14 cellular contexts compared by ENCODE assay signal in genomic region chr4:148053298-148054003, GRCh38.
DNase-seq lines count a peak whose midpoint lies in the region; TF ChIP-seq lines count a peak whose summit lies in the region.
"Had no signal": no experiment of that assay in that cellular context is flagged by ENCODE, and none has a peak within 500 bp of the region (broad histone marks: within the 10 kb centered on the region; RNA-seq: fewer than 3 reads in every experiment).

No MANE protein-coding gene starts in this region.

- no peak overlapping the region for H2AFZ ChIP-seq in neural progenitor cell (replicated peaks)

- H3K27ac ChIP-seq in neural progenitor cell (no peak overlapping the region), Peyer's patch (no peak overlapping the region)

- no peak overlapping the region for H3K4me3 Mint-ChIP-seq in activated T-cell treated with anti-CD3 and anti-CD28 coated beads, Interleukin-2, amount 50 U/mL, for 24 hours
- no peak overlapping the region for H3K4me3 Mint-ChIP-seq in neural progenitor cell

- H3K4me1 Mint-ChIP-seq in activated T-cell treated with anti-CD3 and anti-CD28 coated beads, Interleukin-2, amount 50 U/mL, for 24 hours (ENCODE audit: low read depth), result peaks cover 77% of the 10 kb centered on the region
- peaks cover 25% of the 10 kb centered on the region for H3K4me1 Mint-ChIP-seq in neural progenitor cell

- H3K9me3 ChIP-seq in neural progenitor cell (ENCODE audit: low read depth) (no peaks in the 10 kb centered on the region), Peyer's patch (no peaks in the 10 kb centered on the region)
- H3K9me3 ChIP-seq: mucosa of descending colon had no signal

- H3K36me3 ChIP-seq in neural progenitor cell (no peaks in the 10 kb centered on the region), Peyer's patch (no peaks in the 10 kb centered on the region)

- H3K9ac ChIP-seq in neural progenitor cell, result no peak overlapping the region

- H3K4me3 ChIP-seq in neural progenitor cell (no peak overlapping the region), Peyer's patch (no peak overlapping the region)
- H3K4me3 ChIP-seq: mucosa of descending colon had no signal

- TF ChIP-seq CTCF in neural progenitor cell (IDR thresholded peaks at IDR 0.05) (no peak), Peyer's patch (IDR thresholded peaks at IDR 0.05) (no peak)

- no peaks in the 10 kb centered on the region for H3K27me3 Mint-ChIP-seq in activated T-cell treated with anti-CD3 and anti-CD28 coated beads, Interleukin-2, amount 50 U/mL, for 24 hours
- H3K27me3 Mint-ChIP-seq in neural progenitor cell (ENCODE audit: insufficient read depth, low read depth), result no peaks in the 10 kb centered on the region

- H3K36me3 Mint-ChIP-seq in activated T-cell treated with anti-CD3 and anti-CD28 coated beads, Interleukin-2, amount 50 U/mL, for 24 hours (ENCODE audit: low read depth), result peaks cover 9% of the 10 kb centered on the region
- H3K36me3 Mint-ChIP-seq in neural progenitor cell, result peaks cover 4% of the 10 kb centered on the region

- no peaks in the 10 kb centered on the region for H3K79me2 ChIP-seq in neural progenitor cell (ENCODE audit: low read depth)

- H3K9me3 Mint-ChIP-seq in activated T-cell treated with anti-CD3 and anti-CD28 coated beads, Interleukin-2, amount 50 U/mL, for 24 hours, result peaks cover 6% of the 10 kb centered on the region
- no peaks in the 10 kb centered on the region for H3K9me3 Mint-ChIP-seq in neural progenitor cell

- H3K27ac Mint-ChIP-seq in activated T-cell treated with anti-CD3 and anti-CD28 coated beads, Interleukin-2, amount 50 U/mL, for 24 hours, result peak overlapping the region; percentile 35
- H3K27ac Mint-ChIP-seq in neural progenitor cell, result peak overlapping the region; percentile 26

- H3K4me2 ChIP-seq in neural progenitor cell, result no peak overlapping the region

- DNase-seq in activated T-cell treated with anti-CD3 and anti-CD28 coated beads, Interleukin-2, amount 50 U/mL, for 24 hours, result no peak
- DNase-seq in activated T-cell treated with anti-CD3 and anti-CD28 coated beads, Interleukin-2, amount 50 U/mL, for 1 hour, result no peak
- DNase-seq in NCI-H524 treated with DMSO at 0.1 percent for 48 hours (lab: John Stamatoyannopoulos, UW) (peak; percentile 64), amniotic epithelial cell (ENCODE audit: low read depth) (peak; percentile 24), neural progenitor cell (ENCODE audit: low spot score) (no peak), A172 (ENCODE audit: low spot score) (no peak), HCEC 1CT (no peak), Peyer's patch (no peak)
- DNase-seq: effector CD4-positive, alpha-beta T cell; foreskin fibroblast; NK-92 treated with Interleukin-12 subunit alpha and Interleukin-12 subunit beta, amount 100 ng/mL, for 24 hours; stimulated activated CD4-positive, alpha-beta T cell treated with anti-CD3 and anti-CD28 coated beads, Interleukin-4, amount 100 ng/mL, for 24 hours; stimulated activated naive CD4-positive, alpha-beta T cell treated with Interleukin-2 at 50 U/mL for 16 hours had no signal

- H3K4me1 ChIP-seq in neural progenitor cell (peaks cover 6% of the 10 kb centered on the region), Peyer's patch (peaks cover 0 to 13% (median 0%) of the 10 kb centered on the region in 4 donors)

- H3K27me3 ChIP-seq in neural progenitor cell (no peaks in the 10 kb centered on the region), Peyer's patch (no peaks in the 10 kb centered on the region)

- TF ChIP-seq POLR2A in Peyer's patch (IDR thresholded peaks at IDR 0.05), result no peak

- H3F3A ChIP-seq in neural progenitor cell (ENCODE audit: low read depth), result no peaks in the 10 kb centered on the region

- no peaks in the 10 kb centered on the region for H4K20me1 ChIP-seq in neural progenitor cell (ENCODE audit: low read depth)

Comparison
In these comparisons a context has a peak if more than half of its experiments do, and no peak if none do; other contexts are left out.
1. DNase-seq: peak in NCI-H524 treated with DMSO at 0.1 percent for 48 hours (single experiment) and amniotic epithelial cell (single experiment); none in activated T-cell treated with anti-CD3 and anti-CD28 coated beads, Interleukin-2, amount 50 U/mL, for 24 hours (single experiment), activated T-cell treated with anti-CD3 and anti-CD28 coated beads, Interleukin-2, amount 50 U/mL, for 1 hour (single experiment), neural progenitor cell (single experiment), A172 (single experiment), HCEC 1CT (single experiment) and Peyer's patch (0 of 3).